ENCODE assay signal across 33 cellular contexts in genomic region chr21:37620401-37620800, GRCh38.
"Had no signal": no experiment of that assay in that cellular context is flagged by ENCODE, and none has a peak within 500 bp of the region (broad histone marks: within the 10 kb centered on the region; RNA-seq: fewer than 3 reads in every experiment).

No MANE protein-coding gene starts in this region.

- H3K36me3 Mint-ChIP-seq: activated naive CD8-positive, alpha-beta T cell; immature natural killer cell; naive thymus-derived CD8-positive, alpha-beta T cell; stimulated activated naive B cell treated with anti-CD40 and anti-IgM and Interleukin-4, amounts not matched to agents 10 μg/mL and 1 μg/mL and 100 μg/mL, for 72 hours had no signal

- H3K4me3 Mint-ChIP-seq: activated naive CD8-positive, alpha-beta T cell; immature natural killer cell; naive thymus-derived CD8-positive, alpha-beta T cell; neural crest cell; stimulated activated naive B cell treated with anti-CD40 and anti-IgM and Interleukin-4, amounts not matched to agents 10 μg/mL and 1 μg/mL and 100 μg/mL, for 72 hours; T-helper 1 cell treated with Interleukin-12 subunit alpha and Interleukin-12 subunit beta and Interleukin-4 antibody, amounts not matched to agents 30 μg/mL and 1 μg/mL, for 36 hours had no signal

- H3K27me3 ChIP-seq: body of pancreas, cardiac muscle cell, colonic mucosa, esophagus squamous epithelium, heart left ventricle, left lung, pancreas, right atrium auricular region, tibial nerve had no signal

- H3K4me1 ChIP-seq: body of pancreas, colonic mucosa, left lung, pancreas had no signal

- H3K4me1 Mint-ChIP-seq: immature natural killer cell; naive thymus-derived CD8-positive, alpha-beta T cell; stimulated activated naive B cell treated with anti-CD40 and anti-IgM and Interleukin-4, amounts not matched to agents 10 μg/mL and 1 μg/mL and 100 μg/mL, for 72 hours had no signal

- DNase-seq: activated CD4-positive, alpha-beta T cell treated with anti-CD3 and anti-CD28 coated beads for 48 hours; activated CD4-positive, alpha-beta T cell treated with anti-CD3 and anti-CD28 coated beads, Interleukin-2, amount 50 U/mL, for 48 hours; activated CD8-positive, alpha-beta memory T cell treated with anti-CD3 and anti-CD28 coated beads for 24 hours; activated effector memory CD4-positive, alpha-beta T cell treated with Interleukin-2 at 50 U/mL for 16 hours; activated naive CD4-positive, alpha-beta T cell treated with Interleukin-2 at 50 U/mL for 16 hours; aorta; body of pancreas; cerebellar nuclear complex; colonic mucosa; effector CD8-positive, alpha-beta T cell; esophagus squamous epithelium; foreskin fibroblast; heart left ventricle; hypothalamus; immature natural killer cell; left lung; naive thymus-derived CD8-positive, alpha-beta T cell; nucleus accumbens; pancreas; psoas muscle; stimulated activated CD4-positive, alpha-beta T cell treated with anti-CD3 and anti-CD28 coated beads, Interleukin-15, amount 100 ng/mL, for 24 hours; stimulated activated CD4-positive, alpha-beta T cell treated with anti-CD3 and anti-CD28 coated beads, Interleukin-2, amount 100 ng/mL, for 24 hours; stimulated activated naive B cell treated with anti-CD40 and anti-IgM and Interleukin-4, amounts not matched to agents 10 μg/mL and 1 μg/mL and 100 μg/mL, for 72 hours; T-helper 9 cell had no signal

- ATAC-seq: body of pancreas; left lung; naive thymus-derived CD8-positive, alpha-beta T cell; pancreas; psoas muscle; stimulated activated naive B cell treated with anti-CD40 and anti-IgM and Interleukin-4, amounts not matched to agents 10 μg/mL and 1 μg/mL and 100 μg/mL, for 72 hours had no signal

- H3K36me3 ChIP-seq: cardiac muscle cell, colonic mucosa, esophagus squamous epithelium, heart left ventricle, left lung, pancreas, right atrium auricular region, tibial nerve had no signal

- H3K27ac Mint-ChIP-seq: activated naive CD8-positive, alpha-beta T cell; immature natural killer cell; naive thymus-derived CD8-positive, alpha-beta T cell; stimulated activated naive B cell treated with anti-CD40 and anti-IgM and Interleukin-4, amounts not matched to agents 10 μg/mL and 1 μg/mL and 100 μg/mL, for 72 hours; T-helper 1 cell treated with Interleukin-12 subunit alpha and Interleukin-12 subunit beta and Interleukin-4 antibody, amounts not matched to agents 30 μg/mL and 1 μg/mL, for 36 hours had no signal

- H3K27ac ChIP-seq: body of pancreas, cardiac muscle cell, colonic mucosa, epithelial cell of prostate, esophagus squamous epithelium, heart left ventricle, left lung, pancreas, psoas muscle, right atrium auricular region, tibial nerve, VCaP had no signal

- H3K9me3 ChIP-seq: body of pancreas, colonic mucosa, esophagus squamous epithelium, heart left ventricle, left lung, pancreas, psoas muscle, right atrium auricular region, tibial nerve had no signal

- H3K4me3 ChIP-seq: body of pancreas, cardiac muscle cell, colonic mucosa, esophagus squamous epithelium, heart left ventricle, left lung, lung, pancreas, psoas muscle, right atrium auricular region, tibial nerve had no signal

- H3K9me3 Mint-ChIP-seq: immature natural killer cell; naive thymus-derived CD8-positive, alpha-beta T cell; stimulated activated naive B cell treated with anti-CD40 and anti-IgM and Interleukin-4, amounts not matched to agents 10 μg/mL and 1 μg/mL and 100 μg/mL, for 72 hours; T-helper 1 cell treated with Interleukin-12 subunit alpha and Interleukin-12 subunit beta and Interleukin-4 antibody, amounts not matched to agents 30 μg/mL and 1 μg/mL, for 36 hours had no signal
